1 cellular context compared by ENCODE assay signal in genomic region chr16:83926726-83927397, GRCh38.
TF ChIP-seq lines count a peak whose summit lies in the region.

No MANE protein-coding gene starts in this region.

TF ChIP-seq in K562, 482 proteins besides CTCF, POLR2A, EP300 and RAD21 (continued from another document):
- TF ChIP-seq, protein P1, sequence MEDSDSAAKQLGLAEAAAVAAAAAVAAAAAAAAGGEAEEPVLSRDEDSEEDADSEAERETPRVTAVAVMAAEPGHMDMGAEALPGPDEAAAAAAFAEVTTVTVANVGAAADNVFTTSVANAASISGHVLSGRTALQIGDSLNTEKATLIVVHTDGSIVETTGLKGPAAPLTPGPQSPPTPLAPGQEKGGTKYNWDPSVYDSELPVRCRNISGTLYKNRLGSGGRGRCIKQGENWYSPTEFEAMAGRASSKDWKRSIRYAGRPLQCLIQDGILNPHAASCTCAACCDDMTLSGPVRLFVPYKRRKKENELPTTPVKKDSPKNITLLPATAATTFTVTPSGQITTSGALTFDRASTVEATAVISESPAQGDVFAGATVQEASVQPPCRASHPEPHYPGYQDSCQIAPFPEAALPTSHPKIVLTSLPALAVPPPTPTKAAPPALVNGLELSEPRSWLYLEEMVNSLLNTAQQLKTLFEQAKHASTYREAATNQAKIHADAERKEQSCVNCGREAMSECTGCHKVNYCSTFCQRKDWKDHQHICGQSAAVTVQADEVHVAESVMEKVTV (CRISPR knock-in tag; IDR thresholded peaks at IDR 0.05) = 0 out of 2 replicates have a peak, but pooled peaks have one; percentile 12
- no peak for TF ChIP-seq E2F4 (CRISPR knock-in tag; IDR thresholded peaks at IDR 0.05; ENCODE audit: low read depth)
- TF ChIP-seq ZEB2 (IDR thresholded peaks at IDR 0.05) = peak; percentile 61; the same call in 1 of the 2 replicates
- no peak for TF ChIP-seq THRAP3 (IDR thresholded peaks at IDR 0.05; ENCODE audit: borderline replicate concordance)
- no peak for TF ChIP-seq MTA3 (IDR thresholded peaks at IDR 0.05; ENCODE audit: borderline replicate concordance)
- TF ChIP-seq RNF2 (IDR thresholded peaks at IDR 0.05) = no peak
- no peak for TF ChIP-seq OTX1 (CRISPR knock-in tag; IDR thresholded peaks at IDR 0.05)
- TF ChIP-seq RCOR1 (IDR thresholded peaks at IDR 0.05; ENCODE audit: borderline replicate concordance in 1 of 2, low read depth in 2 of 2, low read length in 2 of 2) = peak in 1 of 2 experiments; percentile 53; a peak in 1 of 4 replicates
- peak; percentile 30; the same call in 1 of the 2 replicates for TF ChIP-seq CREM (IDR thresholded peaks at IDR 0.05; ENCODE audit: low read depth)
- TF ChIP-seq POLR2H (tag; IDR thresholded peaks at IDR 0.05; ENCODE audit: low read depth) = no peak
- no peak for TF ChIP-seq ZFX (CRISPR knock-in tag; IDR thresholded peaks at IDR 0.05)
- no peak for TF ChIP-seq BACH1 (tag; IDR thresholded peaks at IDR 0.05)
- TF ChIP-seq MYC (IDR thresholded peaks at IDR 0.05; ENCODE audit: low read depth, low read length) = peak; percentile 28; the same call in 1 of the 2 replicates
- TF ChIP-seq MYC (CRISPR knock-in tag; IDR thresholded peaks at IDR 0.05; ENCODE audit: borderline replicate concordance, low read depth) = no peak
- TF ChIP-seq, protein P2, sequence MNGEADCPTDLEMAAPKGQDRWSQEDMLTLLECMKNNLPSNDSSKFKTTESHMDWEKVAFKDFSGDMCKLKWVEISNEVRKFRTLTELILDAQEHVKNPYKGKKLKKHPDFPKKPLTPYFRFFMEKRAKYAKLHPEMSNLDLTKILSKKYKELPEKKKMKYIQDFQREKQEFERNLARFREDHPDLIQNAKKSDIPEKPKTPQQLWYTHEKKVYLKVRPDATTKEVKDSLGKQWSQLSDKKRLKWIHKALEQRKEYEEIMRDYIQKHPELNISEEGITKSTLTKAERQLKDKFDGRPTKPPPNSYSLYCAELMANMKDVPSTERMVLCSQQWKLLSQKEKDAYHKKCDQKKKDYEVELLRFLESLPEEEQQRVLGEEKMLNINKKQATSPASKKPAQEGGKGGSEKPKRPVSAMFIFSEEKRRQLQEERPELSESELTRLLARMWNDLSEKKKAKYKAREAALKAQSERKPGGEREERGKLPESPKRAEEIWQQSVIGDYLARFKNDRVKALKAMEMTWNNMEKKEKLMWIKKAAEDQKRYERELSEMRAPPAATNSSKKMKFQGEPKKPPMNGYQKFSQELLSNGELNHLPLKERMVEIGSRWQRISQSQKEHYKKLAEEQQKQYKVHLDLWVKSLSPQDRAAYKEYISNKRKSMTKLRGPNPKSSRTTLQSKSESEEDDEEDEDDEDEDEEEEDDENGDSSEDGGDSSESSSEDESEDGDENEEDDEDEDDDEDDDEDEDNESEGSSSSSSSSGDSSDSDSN (IDR thresholded peaks at IDR 0.05; ENCODE audit: borderline replicate concordance in 1 of 2, low read depth in 2 of 2, low read length in 2 of 2) = no peak
- no peak for TF ChIP-seq MLLT1 (IDR thresholded peaks at IDR 0.05)
- no peak for TF ChIP-seq SP1 (CRISPR knock-in tag; IDR thresholded peaks at IDR 0.05)
